In the genomic region with DNA sequence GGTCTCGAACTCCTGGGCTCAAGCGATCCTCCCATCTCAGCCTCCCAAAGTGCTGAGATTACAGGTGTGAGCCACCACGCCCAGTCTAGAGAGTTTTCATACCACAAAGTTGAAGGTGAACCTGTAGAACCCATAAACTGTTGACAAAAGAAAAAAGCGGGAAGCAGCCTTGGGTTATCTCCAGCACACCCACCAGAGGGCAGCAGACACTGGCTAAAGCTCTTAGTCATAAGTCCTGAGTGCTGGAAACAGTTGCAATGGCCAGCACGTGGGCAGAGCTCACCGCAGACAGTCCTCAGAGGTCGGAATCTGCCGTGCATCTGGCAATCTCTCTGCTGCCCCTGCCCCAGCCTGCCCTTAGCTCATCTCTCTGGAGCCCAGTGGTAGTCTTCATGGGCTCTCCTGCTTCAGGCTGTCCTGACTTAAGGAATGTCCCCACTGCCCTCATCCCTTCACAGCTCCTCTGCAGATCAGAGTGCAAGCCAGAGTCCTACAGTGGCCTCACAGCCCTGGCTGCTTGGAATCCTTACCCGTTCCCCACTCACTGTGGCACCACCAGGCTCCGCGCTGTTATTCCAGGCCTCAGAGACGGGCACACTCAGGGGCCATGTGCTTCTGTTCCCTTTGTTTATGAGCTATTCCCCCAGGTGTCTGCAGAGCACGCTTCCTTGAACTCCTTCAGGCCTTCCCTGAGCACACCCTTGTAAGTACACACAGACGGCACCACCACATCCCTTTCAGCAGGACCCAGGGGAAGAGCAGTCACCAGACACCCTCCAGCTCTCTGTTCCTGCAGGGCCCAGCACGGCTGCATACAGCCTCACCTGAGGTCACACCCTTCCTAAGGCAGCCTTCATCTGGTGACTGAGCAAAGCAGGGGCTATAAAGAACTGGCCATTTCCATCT, we compare ENCODE assay signal across 1 cellular context.
TF ChIP-seq lines count a peak whose summit lies in the region.

No MANE protein-coding gene starts in this region.

TF ChIP-seq in K562, 482 proteins besides CTCF, POLR2A, EP300 and RAD21 (continues in another document):
- TF ChIP-seq ZNF24 (IDR thresholded peaks at IDR 0.05) (peak; percentile 65; the same call in 1 of the 2 replicates), XRCC5 (IDR thresholded peaks at IDR 0.05; ENCODE audit: low read depth, low read length) (peak; percentile 58; the same call in 1 of the 2 replicates), PREB (CRISPR knock-in tag; IDR thresholded peaks at IDR 0.05) (no peak), PHB2 (IDR thresholded peaks at IDR 0.05; ENCODE audit: low read depth) (no peak), MYNN (IDR thresholded peaks at IDR 0.05) (peak; percentile 65; the same call in 1 of the 2 replicates), MYNN (CRISPR knock-in tag; IDR thresholded peaks at IDR 0.05) (no peak), SNIP1 (IDR thresholded peaks at IDR 0.05; ENCODE audit: low read depth) (no peak), MBD1 (CRISPR knock-in tag; IDR thresholded peaks at IDR 0.05) (no peak), HSF4 (CRISPR knock-in tag; IDR thresholded peaks at IDR 0.05; ENCODE audit: borderline replicate concordance) (0 out of 2 replicates have a peak, but pooled peaks have one; percentile 11), STAG1 (CRISPR knock-in tag; IDR thresholded peaks at IDR 0.05; ENCODE audit: borderline replicate concordance) (peak; percentile 97), TEAD1 (CRISPR knock-in tag; IDR thresholded peaks at IDR 0.05) (peak in 1 of 2 experiments; percentile 64; a peak in 1 of 4 replicates), ZNF589 (CRISPR knock-in tag; IDR thresholded peaks at IDR 0.05; ENCODE audit: low read depth) (no peak), IRF2 (CRISPR knock-in tag; IDR thresholded peaks at IDR 0.05) (no peak), NCOR1 (IDR thresholded peaks at IDR 0.05) (no peak), HDAC2 (IDR thresholded peaks at IDR 0.05) (no peak; the same call in 1 of the 2 replicates), GATAD2A (IDR thresholded peaks at IDR 0.05) (no peak), ETV6 (IDR thresholded peaks at IDR 0.05; ENCODE audit: borderline replicate concordance in 1 of 2, low read depth in 2 of 2, low read length in 1 of 2) (no peak), ETV6 (CRISPR knock-in tag; IDR thresholded peaks at IDR 0.05; ENCODE audit: borderline replicate concordance) (no peak), TRIM24 (IDR thresholded peaks at IDR 0.05) (peak in 1 of 2 experiments; percentile 20; a peak in 2 of 4 replicates), HDAC8 (tag; IDR thresholded peaks at IDR 0.05) (0 out of 2 replicates have a peak, but pooled peaks have one; percentile 38), ZNF3 (CRISPR knock-in tag; IDR thresholded peaks at IDR 0.05) (no peak), TAF1 (IDR thresholded peaks at IDR 0.05; ENCODE audit: control insufficient read depth, extremely low read depth, insufficient read depth, low read length, severe bottlenecking) (peak; percentile 41), SMAD2 (IDR thresholded peaks at IDR 0.05; ENCODE audit: low read depth, low read length) (no peak), CHCHD3 (CRISPR knock-in tag; IDR thresholded peaks at IDR 0.05) (no peak), FOXO4 (CRISPR knock-in tag; IDR thresholded peaks at IDR 0.05) (no peak), NFATC3 (IDR thresholded peaks at IDR 0.05) (0 out of 2 replicates have a peak, but pooled peaks have one; percentile 68), ZFP1 (CRISPR knock-in tag; IDR thresholded peaks at IDR 0.05) (no peak), NFXL1 (CRISPR knock-in tag; IDR thresholded peaks at IDR 0.05) (no peak), CBX2 (IDR thresholded peaks at IDR 0.05; ENCODE audit: insufficient read depth, low read length, poor library complexity, severe bottlenecking) (no peak), RB1 (IDR thresholded peaks at IDR 0.05; ENCODE audit: low read depth) (peak; percentile 100), PRDM10 (IDR thresholded peaks at IDR 0.05; ENCODE audit: partially characterized antibody) (no peak), ZNF212 (CRISPR knock-in tag; IDR thresholded peaks at IDR 0.05) (no peak), HIVEP1 (CRISPR knock-in tag; IDR thresholded peaks at IDR 0.05) (no peak), NFE2 (IDR thresholded peaks at IDR 0.05; ENCODE audit: low read depth) (peak; percentile 64; the same call in 1 of the 2 replicates), MLX (CRISPR knock-in tag; conservative IDR thresholded peaks at IDR 0.05) (no peak), ZBTB1 (CRISPR knock-in tag; IDR thresholded peaks at IDR 0.05; ENCODE audit: borderline replicate concordance, low read depth) (0 out of 2 replicates have a peak, but pooled peaks have one; percentile 50), HOXB6 (CRISPR knock-in tag; IDR thresholded peaks at IDR 0.05; ENCODE audit: borderline replicate concordance) (no peak), PTTG1 (tag; IDR thresholded peaks at IDR 0.05; ENCODE audit: low read depth) (no peak), TBL1XR1 (IDR thresholded peaks at IDR 0.05; ENCODE audit: low read length in 2 of 2) (peak in 1 of 2 experiments; percentile 29; a peak in 2 of 4 replicates), HDGF (IDR thresholded peaks at IDR 0.05) (peak; percentile 83), LCOR (CRISPR knock-in tag; IDR thresholded peaks at IDR 0.05) (peak; percentile 78)
- TF ChIP-seq, protein P1, sequence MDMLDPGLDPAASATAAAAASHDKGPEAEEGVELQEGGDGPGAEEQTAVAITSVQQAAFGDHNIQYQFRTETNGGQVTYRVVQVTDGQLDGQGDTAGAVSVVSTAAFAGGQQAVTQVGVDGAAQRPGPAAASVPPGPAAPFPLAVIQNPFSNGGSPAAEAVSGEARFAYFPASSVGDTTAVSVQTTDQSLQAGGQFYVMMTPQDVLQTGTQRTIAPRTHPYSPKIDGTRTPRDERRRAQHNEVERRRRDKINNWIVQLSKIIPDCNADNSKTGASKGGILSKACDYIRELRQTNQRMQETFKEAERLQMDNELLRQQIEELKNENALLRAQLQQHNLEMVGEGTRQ (CRISPR knock-in tag; IDR thresholded peaks at IDR 0.05), result peak; percentile 80
- TF ChIP-seq, protein P2, sequence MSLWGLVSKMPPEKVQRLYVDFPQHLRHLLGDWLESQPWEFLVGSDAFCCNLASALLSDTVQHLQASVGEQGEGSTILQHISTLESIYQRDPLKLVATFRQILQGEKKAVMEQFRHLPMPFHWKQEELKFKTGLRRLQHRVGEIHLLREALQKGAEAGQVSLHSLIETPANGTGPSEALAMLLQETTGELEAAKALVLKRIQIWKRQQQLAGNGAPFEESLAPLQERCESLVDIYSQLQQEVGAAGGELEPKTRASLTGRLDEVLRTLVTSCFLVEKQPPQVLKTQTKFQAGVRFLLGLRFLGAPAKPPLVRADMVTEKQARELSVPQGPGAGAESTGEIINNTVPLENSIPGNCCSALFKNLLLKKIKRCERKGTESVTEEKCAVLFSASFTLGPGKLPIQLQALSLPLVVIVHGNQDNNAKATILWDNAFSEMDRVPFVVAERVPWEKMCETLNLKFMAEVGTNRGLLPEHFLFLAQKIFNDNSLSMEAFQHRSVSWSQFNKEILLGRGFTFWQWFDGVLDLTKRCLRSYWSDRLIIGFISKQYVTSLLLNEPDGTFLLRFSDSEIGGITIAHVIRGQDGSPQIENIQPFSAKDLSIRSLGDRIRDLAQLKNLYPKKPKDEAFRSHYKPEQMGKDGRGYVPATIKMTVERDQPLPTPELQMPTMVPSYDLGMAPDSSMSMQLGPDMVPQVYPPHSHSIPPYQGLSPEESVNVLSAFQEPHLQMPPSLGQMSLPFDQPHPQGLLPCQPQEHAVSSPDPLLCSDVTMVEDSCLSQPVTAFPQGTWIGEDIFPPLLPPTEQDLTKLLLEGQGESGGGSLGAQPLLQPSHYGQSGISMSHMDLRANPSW (CRISPR knock-in tag; IDR thresholded peaks at IDR 0.05), result no peak; the same call in 1 of the 2 replicates
- TF ChIP-seq, protein P3, sequence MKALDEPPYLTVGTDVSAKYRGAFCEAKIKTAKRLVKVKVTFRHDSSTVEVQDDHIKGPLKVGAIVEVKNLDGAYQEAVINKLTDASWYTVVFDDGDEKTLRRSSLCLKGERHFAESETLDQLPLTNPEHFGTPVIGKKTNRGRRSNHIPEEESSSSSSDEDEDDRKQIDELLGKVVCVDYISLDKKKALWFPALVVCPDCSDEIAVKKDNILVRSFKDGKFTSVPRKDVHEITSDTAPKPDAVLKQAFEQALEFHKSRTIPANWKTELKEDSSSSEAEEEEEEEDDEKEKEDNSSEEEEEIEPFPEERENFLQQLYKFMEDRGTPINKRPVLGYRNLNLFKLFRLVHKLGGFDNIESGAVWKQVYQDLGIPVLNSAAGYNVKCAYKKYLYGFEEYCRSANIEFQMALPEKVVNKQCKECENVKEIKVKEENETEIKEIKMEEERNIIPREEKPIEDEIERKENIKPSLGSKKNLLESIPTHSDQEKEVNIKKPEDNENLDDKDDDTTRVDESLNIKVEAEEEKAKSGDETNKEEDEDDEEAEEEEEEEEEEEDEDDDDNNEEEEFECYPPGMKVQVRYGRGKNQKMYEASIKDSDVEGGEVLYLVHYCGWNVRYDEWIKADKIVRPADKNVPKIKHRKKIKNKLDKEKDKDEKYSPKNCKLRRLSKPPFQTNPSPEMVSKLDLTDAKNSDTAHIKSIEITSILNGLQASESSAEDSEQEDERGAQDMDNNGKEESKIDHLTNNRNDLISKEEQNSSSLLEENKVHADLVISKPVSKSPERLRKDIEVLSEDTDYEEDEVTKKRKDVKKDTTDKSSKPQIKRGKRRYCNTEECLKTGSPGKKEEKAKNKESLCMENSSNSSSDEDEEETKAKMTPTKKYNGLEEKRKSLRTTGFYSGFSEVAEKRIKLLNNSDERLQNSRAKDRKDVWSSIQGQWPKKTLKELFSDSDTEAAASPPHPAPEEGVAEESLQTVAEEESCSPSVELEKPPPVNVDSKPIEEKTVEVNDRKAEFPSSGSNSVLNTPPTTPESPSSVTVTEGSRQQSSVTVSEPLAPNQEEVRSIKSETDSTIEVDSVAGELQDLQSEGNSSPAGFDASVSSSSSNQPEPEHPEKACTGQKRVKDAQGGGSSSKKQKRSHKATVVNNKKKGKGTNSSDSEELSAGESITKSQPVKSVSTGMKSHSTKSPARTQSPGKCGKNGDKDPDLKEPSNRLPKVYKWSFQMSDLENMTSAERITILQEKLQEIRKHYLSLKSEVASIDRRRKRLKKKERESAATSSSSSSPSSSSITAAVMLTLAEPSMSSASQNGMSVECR (CRISPR knock-in tag; IDR thresholded peaks at IDR 0.05), result no peak
